ENCODE assay signal across 1 cellular context in the genomic region with DNA sequence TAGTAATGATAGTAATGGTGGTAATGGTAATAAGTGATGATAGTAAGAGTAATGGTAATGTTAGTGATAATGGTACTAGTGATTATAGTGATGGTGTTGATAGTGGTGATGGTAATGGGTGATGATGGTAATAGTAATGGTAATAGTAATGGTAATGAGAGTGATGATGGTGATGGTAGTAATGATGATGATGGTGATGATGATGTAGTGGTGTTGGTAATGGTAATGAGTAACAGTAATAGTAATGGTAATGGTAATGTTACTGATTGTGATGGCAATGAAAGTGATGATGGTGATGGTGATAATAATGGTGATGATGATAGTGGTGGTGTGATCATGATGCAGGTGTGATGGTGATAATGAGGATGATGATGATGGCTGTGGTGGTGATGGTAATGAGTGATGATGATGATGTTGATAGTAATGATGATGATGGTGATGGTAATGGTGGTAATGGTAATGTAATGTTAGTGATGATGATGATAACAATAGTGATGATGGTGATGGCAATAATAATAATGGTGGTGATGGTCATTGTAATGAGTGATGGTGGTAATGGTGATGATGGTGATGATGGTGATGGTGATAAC.
TF ChIP-seq lines count a peak whose summit lies in the region.

No MANE protein-coding gene starts in this region.

TF ChIP-seq in HepG2, 621 proteins besides CTCF, POLR2A, EP300 and RAD21 (continued from another document):
- TF ChIP-seq, protein P1, sequence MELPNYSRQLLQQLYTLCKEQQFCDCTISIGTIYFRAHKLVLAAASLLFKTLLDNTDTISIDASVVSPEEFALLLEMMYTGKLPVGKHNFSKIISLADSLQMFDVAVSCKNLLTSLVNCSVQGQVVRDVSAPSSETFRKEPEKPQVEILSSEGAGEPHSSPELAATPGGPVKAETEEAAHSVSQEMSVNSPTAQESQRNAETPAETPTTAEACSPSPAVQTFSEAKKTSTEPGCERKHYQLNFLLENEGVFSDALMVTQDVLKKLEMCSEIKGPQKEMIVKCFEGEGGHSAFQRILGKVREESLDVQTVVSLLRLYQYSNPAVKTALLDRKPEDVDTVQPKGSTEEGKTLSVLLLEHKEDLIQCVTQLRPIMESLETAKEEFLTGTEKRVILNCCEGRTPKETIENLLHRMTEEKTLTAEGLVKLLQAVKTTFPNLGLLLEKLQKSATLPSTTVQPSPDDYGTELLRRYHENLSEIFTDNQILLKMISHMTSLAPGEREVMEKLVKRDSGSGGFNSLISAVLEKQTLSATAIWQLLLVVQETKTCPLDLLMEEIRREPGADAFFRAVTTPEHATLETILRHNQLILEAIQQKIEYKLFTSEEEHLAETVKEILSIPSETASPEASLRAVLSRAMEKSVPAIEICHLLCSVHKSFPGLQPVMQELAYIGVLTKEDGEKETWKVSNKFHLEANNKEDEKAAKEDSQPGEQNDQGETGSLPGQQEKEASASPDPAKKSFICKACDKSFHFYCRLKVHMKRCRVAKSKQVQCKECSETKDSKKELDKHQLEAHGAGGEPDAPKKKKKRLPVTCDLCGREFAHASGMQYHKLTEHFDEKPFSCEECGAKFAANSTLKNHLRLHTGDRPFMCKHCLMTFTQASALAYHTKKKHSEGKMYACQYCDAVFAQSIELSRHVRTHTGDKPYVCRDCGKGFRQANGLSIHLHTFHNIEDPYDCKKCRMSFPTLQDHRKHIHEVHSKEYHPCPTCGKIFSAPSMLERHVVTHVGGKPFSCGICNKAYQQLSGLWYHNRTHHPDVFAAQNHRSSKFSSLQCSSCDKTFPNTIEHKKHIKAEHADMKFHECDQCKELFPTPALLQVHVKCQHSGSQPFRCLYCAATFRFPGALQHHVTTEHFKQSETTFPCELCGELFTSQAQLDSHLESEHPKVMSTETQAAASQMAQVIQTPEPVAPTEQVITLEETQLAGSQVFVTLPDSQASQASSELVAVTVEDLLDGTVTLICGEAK (IDR thresholded peaks at IDR 0.05), result no peak
- TF ChIP-seq, protein P1 (CRISPR knock-in tag; IDR thresholded peaks at IDR 0.05), result no peak
- no peak for TF ChIP-seq ZNF335 (CRISPR knock-in tag; IDR thresholded peaks at IDR 0.05)
- TF ChIP-seq SIX1 (CRISPR knock-in tag; IDR thresholded peaks at IDR 0.05; ENCODE audit: borderline replicate concordance), result no peak
TF ChIP-seq in HepG2: peak in this region for 2.
